Comparison of ENCODE assay signal across 8 cellular contexts in the genomic region with DNA sequence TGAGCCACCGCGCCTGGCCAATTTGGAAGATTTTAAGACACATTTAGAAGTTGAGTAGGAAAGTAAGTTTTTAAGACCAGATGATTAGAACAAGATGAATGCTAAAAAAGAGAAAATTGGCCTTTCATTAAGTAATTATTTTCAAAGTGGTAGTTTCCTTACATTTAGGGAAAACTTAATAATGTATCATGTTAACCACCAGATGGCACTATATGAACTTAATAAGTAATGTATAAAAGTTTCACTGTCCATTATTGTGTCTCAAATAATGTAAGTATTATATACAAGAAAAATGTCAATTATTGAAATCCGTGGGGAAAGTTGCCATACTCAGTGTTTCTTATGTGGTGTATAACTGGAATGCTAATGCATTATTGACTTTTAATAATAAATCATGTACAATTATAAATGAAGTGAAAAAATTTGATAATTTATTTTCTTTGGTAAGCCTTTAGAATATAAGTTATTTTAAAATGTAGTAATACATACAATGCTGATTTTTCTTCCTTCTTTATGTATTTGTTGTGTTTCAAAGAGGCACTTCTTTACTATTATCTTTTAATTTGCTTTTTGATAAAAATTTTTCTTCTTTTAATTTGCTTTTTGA. TPM values are rescaled to one million over a fixed set of nuclear protein-coding genes. Genes with fewer than 3 reads are reported as not detected.
DNase-seq lines count a peak whose midpoint lies in the region; TF ChIP-seq lines count a peak whose summit lies in the region.
"Had no signal": no experiment of that assay in that cellular context is flagged by ENCODE, and none has a peak within 500 bp of the region (broad histone marks: within the 10 kb centered on the region; RNA-seq: fewer than 3 reads in every experiment).

No MANE protein-coding gene starts in this region.

- H3K27me3 ChIP-seq in mammary epithelial cell (ENCODE audit: insufficient read depth, low read length) (no peaks in the 10 kb centered on the region), WERI-Rb-1 (ENCODE audit: insufficient read depth, low read depth, severe bottlenecking) (no peaks in the 10 kb centered on the region)

- CTCF ChIA-PET in GM10248 (lab: Yijun Ruan, JAX) (interaction anchor here (0.8 to 3.0 kb wide), 12 partner anchors 8 to 1093 kb away, joined by 3 to 11 read pairs (median 4); no protein-coding TSS in a partner anchor), mammary epithelial cell (lab: Charles Lee; ENCODE audit: low non-redundant PET) (no interaction called here)

- peak; percentile 38 for TF ChIP-seq CTCF in GM10248 (IDR thresholded peaks at IDR 0.05; ENCODE audit: control extremely low read depth, extremely low read depth, low read depth, missing control alignments)
- peak; percentile 21 to 25 for TF ChIP-seq CTCF in mammary epithelial cell (conservative IDR thresholded peaks at IDR 0.05 in 1 of 2, IDR thresholded peaks at IDR 0.05 in 1 of 2; ENCODE audit: extremely low read depth in 1 of 2, insufficient read depth in 1 of 2, low read depth in 1 of 2, low read length in 2 of 2)
- TF ChIP-seq CTCF in WERI-Rb-1 (IDR thresholded peaks at IDR 0.05; ENCODE audit: low read depth, low read length), result no peak

- no peak overlapping the region for H3K9ac ChIP-seq in mammary epithelial cell (ENCODE audit: insufficient read depth, low read length)

- dilution Hi-C loops in mammary epithelial cell (cut with HindIII; ENCODE audit: low sequenced_read_pairs), result no loop called here

- H3K27ac ChIP-seq in mammary epithelial cell (ENCODE audit: insufficient read depth, low read depth, low read length) (no peak overlapping the region), WERI-Rb-1 (no peak overlapping the region)

- in situ Hi-C loops in mammary epithelial cell (cut with MboI; ENCODE audit: low sequenced_read_pairs in 2 of 2), result loop anchor here (25.0 kb wide), 1 partner anchor 1003 kb away; no protein-coding TSS in a partner anchor

- H3K4me3 ChIP-seq in mammary epithelial cell (replicated peaks in 1 of 3; ENCODE audit: insufficient read depth in 1 of 3, low read depth in 2 of 3, low read length in 3 of 3), result no peak overlapping the region
- no peak overlapping the region for H3K4me3 ChIP-seq in WERI-Rb-1 (ENCODE audit: low read depth, low read length)
- H3K4me3 ChIP-seq: SK-N-MC had no signal

- no peaks in the 10 kb centered on the region for H3K4me1 ChIP-seq in mammary epithelial cell (ENCODE audit: insufficient read depth, low read length)

- no peaks in the 10 kb centered on the region for H3K79me2 ChIP-seq in mammary epithelial cell (ENCODE audit: insufficient read depth, low read length)

- no peaks in the 10 kb centered on the region for H4K20me1 ChIP-seq in mammary epithelial cell (ENCODE audit: insufficient read depth, low read length)

- BruUV-seq in mammary epithelial cell (replicated peaks; lab: Mats Ljungman, UMichigan), result no TSS peak

- 67% methylated on average over 3 of the region's 3 CpGs for WGBS in mammary epithelial cell (ENCODE audit: low coverage, missing lambda C conversion rate)

- H3K4me2 ChIP-seq in mammary epithelial cell (ENCODE audit: insufficient read depth, low read depth, low read length), result no peak overlapping the region

- POLR2A ChIA-PET in GM10248 (lab: Yijun Ruan, JAX), result no interaction called here

- no peak overlapping the region for H2AFZ ChIP-seq in mammary epithelial cell (ENCODE audit: low read depth, low read length)

- intact Hi-C loops in mammary epithelial cell (cut with micrococcal nuclease), result loop anchor here (1.0 to 10.0 kb wide), 5 partner anchors 93 to 1093 kb away; no protein-coding TSS in a partner anchor

- H3K9me3 ChIP-seq in mammary epithelial cell (replicated peaks; ENCODE audit: insufficient read depth, low read length) (no peaks in the 10 kb centered on the region), WERI-Rb-1 (ENCODE audit: severe bottlenecking) (no peaks in the 10 kb centered on the region)

- no peaks in the 10 kb centered on the region for H3K36me3 ChIP-seq in mammary epithelial cell (ENCODE audit: insufficient read depth, low read length)
- no peaks in the 10 kb centered on the region; the same call in 1 of the 2 replicates for H3K36me3 ChIP-seq in WERI-Rb-1

- DNase-seq in GM10248 (ENCODE audit: extremely low spot score), result peak; percentile 19
- DNase-seq in NCI-H2107 treated with DMSO at 0.1 percent for 48 hours (lab: John Stamatoyannopoulos, UW; ENCODE audit: unreplicated experiment), result peak; percentile 28
- peak; percentile 16 for DNase-seq in mammary epithelial cell
- peak; percentile 37 for DNase-seq in middle frontal gyrus (ENCODE audit: extremely low spot score, low spot score)
- DNase-seq in stimulated activated CD4-positive, alpha-beta T cell treated with anti-CD3 and anti-CD28 coated beads, Interleukin-12 subunit alpha, Interleukin-12 subunit beta, amount 100 ng/mL, for 4 hours, result no peak
- no peak for DNase-seq in activated gamma-delta T cell treated with Interleukin-2 at 50 U/mL for 16 hours
- no peak for DNase-seq in WERI-Rb-1

RNA-seq across cellular contexts. Expression of a gene that starts 29.2 kb away (rescaled TPM):
- 10 to 100 TPM; 28.3 to 41.6 TPM for total RNA-seq in mammary epithelial cell
- polyA plus RNA-seq in mammary epithelial cell, result 13.8 TPM
- polyA minus RNA-seq in mammary epithelial cell, result 5.8 TPM

Comparison
In these comparisons a context has a peak if more than half of its experiments do, and no peak if none do; other contexts are left out.
1. DNase-seq: peak in GM10248 (single experiment), NCI-H2107 treated with DMSO at 0.1 percent for 48 hours (single experiment), mammary epithelial cell (single experiment) and middle frontal gyrus (single experiment); none in stimulated activated CD4-positive, alpha-beta T cell treated with anti-CD3 and anti-CD28 coated beads, Interleukin-12 subunit alpha, Interleukin-12 subunit beta, amount 100 ng/mL, for 4 hours (single experiment), activated gamma-delta T cell treated with Interleukin-2 at 50 U/mL for 16 hours (single experiment) and WERI-Rb-1 (single experiment).